ENCODE assay signal across 18 cellular contexts in the genomic region with DNA sequence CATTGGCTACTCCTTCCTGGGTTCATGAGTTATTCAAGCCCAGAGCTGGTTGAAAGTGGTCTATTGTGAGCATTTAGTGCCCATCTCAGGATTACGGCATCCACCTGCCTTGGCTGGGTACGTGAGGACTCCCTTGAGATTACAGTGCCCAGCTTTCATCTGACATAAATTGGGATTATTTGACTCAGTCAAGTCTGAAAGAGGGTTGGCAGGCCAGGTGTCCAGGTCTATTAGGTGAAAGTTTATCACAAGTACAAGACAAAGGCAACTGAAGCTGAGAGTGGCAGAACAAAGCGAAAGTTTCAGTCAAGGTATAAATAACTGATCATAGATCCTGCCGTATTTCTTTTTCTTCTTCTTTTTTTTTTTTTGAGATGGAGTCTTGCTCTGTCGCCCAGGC.
DNase-seq lines count a peak whose midpoint lies in the region; ATAC-seq and TF ChIP-seq lines count a peak whose summit lies in the region.
"Had no signal": no experiment of that assay in that cellular context is flagged by ENCODE, and none has a peak within 500 bp of the region (broad histone marks: within the 10 kb centered on the region; RNA-seq: fewer than 3 reads in every experiment).

No MANE protein-coding gene starts in this region.

- in situ Hi-C loops in GM13976 (cut with MboI; ENCODE audit: low sequenced_read_pairs, unreplicated experiment), result no loop called here

- ATAC-seq in GM19351 (IDR thresholded peaks at IDR 0.05; ENCODE audit: unreplicated experiment) (peak; percentile 34), naive B cell (ENCODE audit: low read depth in 2 of 2) (no peak)
- ATAC-seq: mucosa of descending colon, right lobe of liver had no signal

- H3K36me3 Mint-ChIP-seq in IgD-negative memory B cell (peaks cover 9% of the 10 kb centered on the region), naive B cell (peaks cover 12 to 16% of the 10 kb centered on the region in 2 donors)
- H3K36me3 Mint-ChIP-seq in activated CD4-positive, alpha-beta memory T cell treated with anti-CD3 and anti-CD28 coated beads, Interleukin-2, amount 10 ng/mL, durations not matched to agents 7 days and 5 days (ENCODE audit: low read depth), result peaks cover under 1% of the 10 kb centered on the region

- H3K9me3 Mint-ChIP-seq in IgD-negative memory B cell, result peaks cover 5 to 8% (median 7%) of the 10 kb centered on the region in 3 donors
- peaks cover 0 to 46% (median 18%) of the 10 kb centered on the region in 7 donors for H3K9me3 Mint-ChIP-seq in naive B cell
- peaks cover 14% of the 10 kb centered on the region for H3K9me3 Mint-ChIP-seq in activated CD4-positive, alpha-beta memory T cell treated with anti-CD3 and anti-CD28 coated beads, Interleukin-2, amount 10 ng/mL, durations not matched to agents 7 days and 5 days

- TF ChIP-seq CTCF in GM13976 (IDR thresholded peaks at IDR 0.05; ENCODE audit: borderline replicate concordance, control extremely low read depth, extremely low read depth, insufficient read depth, missing control alignments), result no peak

- DNase-seq in GM13976 (ENCODE audit: low spot score) (peak; percentile 4), naive B cell (no peak), AG08396 (ENCODE audit: low spot score) (no peak), GOT3 (lab: John Stamatoyannopoulos, UW) (no peak)
- no peak for DNase-seq in NK-92 treated with Interleukin-12 subunit alpha and Interleukin-12 subunit beta, amount 100 ng/mL, for 24 hours (lab: John Stamatoyannopoulos, UW)
- no peak for DNase-seq in activated CD4-positive, alpha-beta memory T cell treated with anti-CD3 and anti-CD28 coated beads, Interleukin-2, amount 10 ng/mL, durations not matched to agents 7 days and 5 days
- DNase-seq: activated CD4-positive, alpha-beta T cell treated with anti-CD3 and anti-CD28 coated beads for 1 hour; activated effector memory CD4-positive, alpha-beta T cell treated with anti-CD3 and anti-CD28 coated beads, Interleukin-2, amount 50 U/mL, for 16 hours; glutamatergic neuron; mucosa of descending colon; NCI-H1417 treated with DMSO at 0.1 percent for 48 hours; NCI-H2107; NCI-H446 treated with DMSO at 0.1 percent for 48 hours; Peyer's patch; right lobe of liver; transverse colon had no signal

- POLR2A ChIA-PET in activated CD4-positive, alpha-beta memory T cell treated with anti-CD3 and anti-CD28 coated beads, Interleukin-2, amount 10 ng/mL, durations not matched to agents 7 days and 5 days (lab: Charles Lee), result interaction anchor here (1.1 kb wide), 1 partner anchor 21 kb away, joined by 3 read pairs; no protein-coding TSS in a partner anchor

- H3K4me3 Mint-ChIP-seq in IgD-negative memory B cell (peak overlapping the region; percentile 16 to 87 (median 68)), naive B cell (peak overlapping the region in 6 of 8 donors; percentile 22 to 78 (median 58))
- H3K4me3 Mint-ChIP-seq in activated CD4-positive, alpha-beta memory T cell treated with anti-CD3 and anti-CD28 coated beads, Interleukin-2, amount 10 ng/mL, durations not matched to agents 7 days and 5 days, result no peak overlapping the region

- CTCF ChIA-PET in activated CD4-positive, alpha-beta memory T cell treated with anti-CD3 and anti-CD28 coated beads, Interleukin-2, amount 10 ng/mL, durations not matched to agents 7 days and 5 days (lab: Charles Lee), result interaction anchor here (1.4 kb wide), 1 partner anchor 85 kb away, joined by 3 read pairs; a partner anchor contains a TSS

- H3K27me3 Mint-ChIP-seq in IgD-negative memory B cell (no peaks in the 10 kb centered on the region), naive B cell (no peaks in the 10 kb centered on the region)
- no peaks in the 10 kb centered on the region for H3K27me3 Mint-ChIP-seq in activated CD4-positive, alpha-beta memory T cell treated with anti-CD3 and anti-CD28 coated beads, Interleukin-2, amount 10 ng/mL, durations not matched to agents 7 days and 5 days

- H3K4me1 Mint-ChIP-seq in IgD-negative memory B cell (peaks cover 42 to 50% (median 48%) of the 10 kb centered on the region in 3 donors), naive B cell (peaks cover 42 to 75% (median 57%) of the 10 kb centered on the region in 3 donors)
- H3K4me1 Mint-ChIP-seq in activated CD4-positive, alpha-beta memory T cell treated with anti-CD3 and anti-CD28 coated beads, Interleukin-2, amount 10 ng/mL, durations not matched to agents 7 days and 5 days, result peaks cover 1% of the 10 kb centered on the region

- peak overlapping the region in 2 of 3 donors; percentile 53 to 90 for H3K27ac Mint-ChIP-seq in IgD-negative memory B cell
- peak overlapping the region; percentile 71 to 96 (median 92) for H3K27ac Mint-ChIP-seq in naive B cell
- H3K27ac Mint-ChIP-seq in activated CD4-positive, alpha-beta memory T cell treated with anti-CD3 and anti-CD28 coated beads, Interleukin-2, amount 10 ng/mL, durations not matched to agents 7 days and 5 days, result no peak overlapping the region
